In the genomic region with DNA sequence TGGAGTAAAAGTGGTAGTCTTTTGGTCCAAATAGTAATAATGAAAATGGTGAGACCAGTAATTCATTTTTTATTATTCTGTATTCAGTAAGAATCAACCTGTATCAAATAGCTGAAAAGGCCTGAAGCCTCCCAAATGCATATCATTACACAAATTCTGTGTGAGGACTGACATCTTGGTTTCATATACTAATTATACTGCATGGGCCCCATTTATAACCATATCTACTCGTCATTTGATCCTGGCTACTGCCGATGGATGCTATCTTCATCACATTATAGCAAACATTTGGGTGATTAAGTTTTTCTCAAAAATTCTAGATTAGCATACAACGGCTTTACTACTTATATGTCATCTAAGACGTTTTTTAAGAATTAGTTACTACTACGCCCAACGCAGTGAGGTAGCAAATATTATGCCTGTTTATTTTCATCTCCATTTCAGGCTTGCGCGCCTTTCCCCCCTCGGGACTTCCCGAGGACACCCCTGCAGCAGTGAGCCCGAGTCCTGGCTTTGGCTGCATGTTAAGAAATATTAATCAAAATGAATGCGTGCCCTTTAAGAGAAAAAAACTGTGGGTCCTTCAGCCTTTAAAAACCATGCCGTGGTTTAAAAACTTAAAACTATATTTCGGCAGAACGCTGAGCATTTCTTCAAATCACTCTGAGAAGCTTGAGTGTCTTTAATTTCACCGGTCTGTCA, we compare ENCODE assay signal across 8 cellular contexts. TPM values are rescaled to one million over a fixed set of nuclear protein-coding genes. Genes with fewer than 3 reads are reported as not detected.
DNase-seq lines count a peak whose midpoint lies in the region; ATAC-seq and TF ChIP-seq lines count a peak whose summit lies in the region.

No MANE protein-coding gene starts in this region.

- H3K27me3 Mint-ChIP-seq in CD4-positive, alpha-beta T cell, result peaks cover 10% of the 10 kb centered on the region
- H3K27me3 Mint-ChIP-seq in activated CD4-positive, alpha-beta T cell treated with anti-CD3 and anti-CD28 coated beads, Interleukin-2, amount 10 ng/mL, durations not matched to agents 7 days and 5 days, result peaks cover 5% of the 10 kb centered on the region
- H3K27me3 Mint-ChIP-seq in endodermal cell (ENCODE audit: insufficient read depth), result no peaks in the 10 kb centered on the region

- H3K27ac Mint-ChIP-seq in CD4-positive, alpha-beta T cell, result peak overlapping the region; percentile 99
- peak overlapping the region; percentile 100 for H3K27ac Mint-ChIP-seq in activated CD4-positive, alpha-beta T cell treated with anti-CD3 and anti-CD28 coated beads, Interleukin-2, amount 10 ng/mL, durations not matched to agents 7 days and 5 days
- H3K27ac Mint-ChIP-seq in endodermal cell, result peak overlapping the region; percentile 91

- peaks cover 54% of the 10 kb centered on the region for H3K4me1 Mint-ChIP-seq in CD4-positive, alpha-beta T cell (ENCODE audit: low read depth)
- H3K4me1 Mint-ChIP-seq in activated CD4-positive, alpha-beta T cell treated with anti-CD3 and anti-CD28 coated beads, Interleukin-2, amount 10 ng/mL, durations not matched to agents 7 days and 5 days, result peaks cover 41% of the 10 kb centered on the region
- peaks cover 20% of the 10 kb centered on the region for H3K4me1 Mint-ChIP-seq in endodermal cell

- TF ChIP-seq POLR2A in upper lobe of left lung (IDR thresholded peaks at IDR 0.05), result no peak

- POLR2A ChIA-PET in CD4-positive, alpha-beta T cell (lab: Charles Lee), result interaction anchor here (1.0 to 3.9 kb wide), 8 partner anchors 64 to 520 kb away, joined by 3 to 35 read pairs (median 6); a partner anchor contains a TSS
- POLR2A ChIA-PET in activated CD4-positive, alpha-beta T cell treated with anti-CD3 and anti-CD28 coated beads, Interleukin-2, amount 10 ng/mL, durations not matched to agents 7 days and 5 days (lab: Charles Lee), result no interaction called here

- 32 to 39% methylated on average over 12 to 16 of the region's 16 CpGs for WGBS in endodermal cell (ENCODE audit: insufficient coverage in 1 of 2, insufficient read length in 1 of 2), 2 experiments
- 5 to 6% methylated on average over 16 of the region's 16 CpGs for WGBS in upper lobe of left lung, 2 donors

- peaks cover 17% of the 10 kb centered on the region for H3K36me3 Mint-ChIP-seq in CD4-positive, alpha-beta T cell (ENCODE audit: low read depth)
- peaks cover 20% of the 10 kb centered on the region for H3K36me3 Mint-ChIP-seq in activated CD4-positive, alpha-beta T cell treated with anti-CD3 and anti-CD28 coated beads, Interleukin-2, amount 10 ng/mL, durations not matched to agents 7 days and 5 days (ENCODE audit: low read depth)
- H3K36me3 Mint-ChIP-seq in endodermal cell (ENCODE audit: low read depth), result peaks cover 13% of the 10 kb centered on the region

- H3K4me3 Mint-ChIP-seq in CD4-positive, alpha-beta T cell, result peak overlapping the region; percentile 99
- peak overlapping the region; percentile 97 for H3K4me3 Mint-ChIP-seq in activated CD4-positive, alpha-beta T cell treated with anti-CD3 and anti-CD28 coated beads, Interleukin-2, amount 10 ng/mL, durations not matched to agents 7 days and 5 days
- peak overlapping the region; percentile 90 for H3K4me3 Mint-ChIP-seq in endodermal cell

- intact Hi-C loops in CD4-positive, alpha-beta T cell (cut with DNase I, micrococcal nuclease), result loop anchor here (2.0 to 10.0 kb wide), 7 partner anchors 114 to 1996 kb away; a partner anchor contains a TSS

- peak overlapping the region; percentile 88 for H3K4me3 ChIP-seq in endodermal cell (ENCODE audit: low read length)
- peak overlapping the region; percentile 95 to 97 for H3K4me3 ChIP-seq in mucosa of rectum (ENCODE audit: low read length in 2 of 2)
- H3K4me3 ChIP-seq in upper lobe of left lung, result peak overlapping the region; percentile 75 to 83 (median 79)

- H3K27me3 ChIP-seq in CD4-positive, alpha-beta T cell (ENCODE audit: control insufficient read depth, insufficient read depth, low read length), result no peaks in the 10 kb centered on the region
- H3K27me3 ChIP-seq in endodermal cell (ENCODE audit: control insufficient read depth, insufficient read depth, low read length, poor library complexity, severe bottlenecking) (no peaks in the 10 kb centered on the region), mucosa of rectum (ENCODE audit: control insufficient read depth in 2 of 2, insufficient read depth in 2 of 2, low read length in 2 of 2) (no peaks in the 10 kb centered on the region), upper lobe of left lung (no peaks in the 10 kb centered on the region)

- peak overlapping the region; percentile 92 for H3K27ac ChIP-seq in CD4-positive, alpha-beta T cell (ENCODE audit: low read depth, low read length)
- H3K27ac ChIP-seq in endodermal cell (ENCODE audit: low read depth, low read length), result no peak overlapping the region
- peak overlapping the region; percentile 97 to 99 for H3K27ac ChIP-seq in mucosa of rectum (ENCODE audit: low read depth in 2 of 2, low read length in 2 of 2)
- peak overlapping the region; percentile 94 to 98 (median 95) for H3K27ac ChIP-seq in upper lobe of left lung

- no peaks in the 10 kb centered on the region for H3K9me3 Mint-ChIP-seq in CD4-positive, alpha-beta T cell
- peaks cover 6% of the 10 kb centered on the region for H3K9me3 Mint-ChIP-seq in activated CD4-positive, alpha-beta T cell treated with anti-CD3 and anti-CD28 coated beads, Interleukin-2, amount 10 ng/mL, durations not matched to agents 7 days and 5 days
- H3K9me3 Mint-ChIP-seq in endodermal cell, result peaks cover 18% of the 10 kb centered on the region

- no peak for ATAC-seq in CD4-positive, alpha-beta T cell (ENCODE audit: poor library complexity)
- ATAC-seq in HG03064 (IDR thresholded peaks at IDR 0.05; ENCODE audit: low read depth, unreplicated experiment), result peak; percentile 8
- peak in 1 of 2 donors; percentile 50 for ATAC-seq in upper lobe of left lung (ENCODE audit: low FRiP score in 2 of 2)
- ATAC-seq in GM21576 (IDR thresholded peaks at IDR 0.05; ENCODE audit: unreplicated experiment), result no peak
- no peak for ATAC-seq in HG03521 (IDR thresholded peaks at IDR 0.05; ENCODE audit: unreplicated experiment)

- H3K4me1 ChIP-seq in endodermal cell (ENCODE audit: control insufficient read depth, insufficient read depth, low read length), result no peaks in the 10 kb centered on the region
- peaks cover 5 to 11% of the 10 kb centered on the region in 2 donors for H3K4me1 ChIP-seq in mucosa of rectum (ENCODE audit: control insufficient read depth in 2 of 2, insufficient read depth in 2 of 2, low read length in 2 of 2)
- peaks cover 8 to 31% (median 16%) of the 10 kb centered on the region in 4 donors for H3K4me1 ChIP-seq in upper lobe of left lung

- no peaks in the 10 kb centered on the region for H3K9me3 ChIP-seq in CD4-positive, alpha-beta T cell (ENCODE audit: control insufficient read depth, low read length)
- H3K9me3 ChIP-seq in endodermal cell (ENCODE audit: control insufficient read depth, low read length) (peaks cover 19% of the 10 kb centered on the region), mucosa of rectum (ENCODE audit: control insufficient read depth in 2 of 2, low read length in 2 of 2) (no peaks in the 10 kb centered on the region), upper lobe of left lung (no peaks in the 10 kb centered on the region)

- H3K36me3 ChIP-seq in endodermal cell (ENCODE audit: control insufficient read depth, insufficient read depth, low read length), result no peaks in the 10 kb centered on the region
- H3K36me3 ChIP-seq in mucosa of rectum (ENCODE audit: control insufficient read depth in 2 of 2, insufficient read depth in 2 of 2, low read length in 2 of 2), result no peaks in the 10 kb centered on the region
- no peaks in the 10 kb centered on the region for H3K36me3 ChIP-seq in upper lobe of left lung

- peak overlapping the region; percentile 68 for H3K9ac ChIP-seq in endodermal cell (ENCODE audit: extremely low read depth, low read length, poor library complexity, severe bottlenecking)
- H3K9ac ChIP-seq in mucosa of rectum (ENCODE audit: low read depth in 1 of 2, low read length in 2 of 2), result peak overlapping the region; percentile 96 to 97

- TF ChIP-seq CTCF in CD4-positive, alpha-beta T cell (IDR thresholded peaks at IDR 0.05), result no peak
- TF ChIP-seq CTCF in endodermal cell (conservative IDR thresholded peaks at IDR 0.05) (no peak), upper lobe of left lung (IDR thresholded peaks at IDR 0.05) (no peak)

- CTCF ChIA-PET in CD4-positive, alpha-beta T cell (lab: Charles Lee), result interaction anchor here (2.5 kb wide), 1 partner anchor 384 kb away, joined by 7 read pairs; no protein-coding TSS in a partner anchor
- CTCF ChIA-PET in activated CD4-positive, alpha-beta T cell treated with anti-CD3 and anti-CD28 coated beads, Interleukin-2, amount 10 ng/mL, durations not matched to agents 7 days and 5 days (lab: Charles Lee), result interaction anchor here (0.8 to 1.6 kb wide), 2 partner anchors 14 to 190 kb away, joined by 3 read pairs; no protein-coding TSS in a partner anchor

- peak in 5 of 10 experiments; percentile 7 to 20 (median 11) for DNase-seq in CD4-positive, alpha-beta T cell
- no peak for DNase-seq in activated CD4-positive, alpha-beta T cell treated with anti-CD3 and anti-CD28 coated beads, Interleukin-2, amount 10 ng/mL, durations not matched to agents 7 days and 5 days
- DNase-seq in endodermal cell (no peak), upper lobe of left lung (no peak)

- TF ChIP-seq EP300 in upper lobe of left lung (IDR thresholded peaks at IDR 0.05), result no peak

RNA-seq across cellular contexts. Expression of a gene that starts 0.8 kb away (rescaled TPM):
- 1 to 10 TPM; 7.0 to 7.2 TPM for total RNA-seq in CD4-positive, alpha-beta T cell
- total RNA-seq in activated CD4-positive, alpha-beta T cell treated with anti-CD3 and anti-CD28 coated beads, Interleukin-2, amount 10 ng/mL, durations not matched to agents 7 days and 5 days, result 10 to 100 TPM in 1 of 2 experiments, 1 to 10 TPM in 1; 8.7 to 10.3 TPM
- total RNA-seq in endodermal cell (1 to 10 TPM; 6.8 to 6.9 TPM), upper lobe of left lung (10 to 100 TPM in 3 of 6 donors, 1 to 10 TPM in 3; 2.1 to 11.7 (median 7.6) TPM)
- polyA plus RNA-seq in endodermal cell (2013, experiment 1 of 2), result 3.5 TPM
- 3.4 TPM for polyA plus RNA-seq in endodermal cell (2013, experiment 2 of 2)
